ENCODE assay signal across 14 cellular contexts in the genomic region with DNA sequence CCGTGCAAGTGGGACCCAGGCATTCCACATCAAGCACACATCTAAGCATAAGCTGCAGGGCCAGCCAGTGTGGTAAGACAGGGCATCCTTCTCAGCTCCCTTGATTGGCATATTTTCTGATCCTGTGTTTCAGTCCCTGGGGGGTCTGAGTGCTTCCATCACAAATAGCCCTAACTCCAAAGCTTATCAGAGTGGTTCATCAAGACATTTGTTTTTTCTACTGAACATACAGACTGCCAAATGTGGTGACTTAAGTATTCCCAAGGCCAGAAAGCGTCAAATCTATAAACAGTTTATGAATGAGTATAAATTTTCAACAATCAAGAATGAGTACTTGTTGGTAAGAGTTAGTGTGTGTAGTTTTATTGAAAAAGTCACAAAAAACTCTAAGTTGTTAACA.
"Had no signal": no experiment of that assay in that cellular context is flagged by ENCODE, and none has a peak within 500 bp of the region (broad histone marks: within the 10 kb centered on the region; RNA-seq: fewer than 3 reads in every experiment).

No MANE protein-coding gene starts in this region.

- H3K4me3 ChIP-seq: heart left ventricle, upper lobe of left lung had no signal

- ATAC-seq: activated T-cell treated with anti-CD3 and anti-CD28 coated beads, Interleukin-2, amount 50 U/mL, for 4 hours; left colon; stimulated activated naive CD8-positive, alpha-beta T cell treated with anti-CD3 and anti-CD28 coated beads, Interleukin-15, Interleukin-2, amounts not matched to agents 100 U/mL and 50 U/mL, for 24 hours; WTC11 had no signal

- H3K36me3 ChIP-seq: heart left ventricle, upper lobe of left lung had no signal

- DNase-seq: activated CD8-positive, alpha-beta memory T cell treated with anti-CD3 and anti-CD28 coated beads, Interleukin-2, amount 50 U/mL, for 4 hours; activated naive CD4-positive, alpha-beta T cell treated with Interleukin-2 at 50 U/mL for 16 hours; activated naive CD8-positive, alpha-beta T cell treated with anti-CD3 and anti-CD28 coated beads for 36 hours; activated T-cell treated with anti-CD3 and anti-CD28 coated beads, Interleukin-2, amount 50 U/mL, for 4 hours; cerebellar nuclear complex; heart left ventricle; left colon; right cardiac atrium; stimulated activated CD4-positive, alpha-beta T cell treated with anti-CD3 and anti-CD28 coated beads, Interleukin-4, amount 100 ng/mL, for 4 hours; stimulated activated naive CD8-positive, alpha-beta T cell treated with anti-CD3 and anti-CD28 coated beads, Interleukin-15, Interleukin-2, amounts not matched to agents 100 U/mL and 50 U/mL, for 24 hours; T-helper 1 cell; upper lobe of left lung had no signal

- H3K9me3 ChIP-seq: heart left ventricle, upper lobe of left lung had no signal

- H3K27ac ChIP-seq: heart left ventricle, parathyroid adenoma, upper lobe of left lung had no signal
